Comparison of ENCODE assay signal across 8 cellular contexts in genomic region chr15:75903331-75904240, GRCh38. TPM values are rescaled to one million over a fixed set of nuclear protein-coding genes. Genes with fewer than 3 reads are reported as not detected.
DNase-seq lines count a peak whose midpoint lies in the region; ATAC-seq lines count a peak whose summit lies in the region.

TSS of gene FBXO22 (plus strand) at chr15:75903878. CDS start at chr15:75903964, 86 bp downstream.

- H3K4me1 ChIP-seq in NT2/D1 (ENCODE audit: insufficient read depth, insufficient read length) (peaks cover 4% of the 10 kb centered on the region), mesodermal cell (ENCODE audit: control insufficient read depth, insufficient read depth, low read length, poor library complexity, severe bottlenecking) (peaks cover 30% of the 10 kb centered on the region)

- H3K36me3 ChIP-seq in NT2/D1 (ENCODE audit: insufficient read depth, insufficient read length, low read length) (peaks cover 35% of the 10 kb centered on the region), mesodermal cell (ENCODE audit: control insufficient read depth, insufficient read depth, low read length) (peaks cover 51% of the 10 kb centered on the region)

- ATAC-seq in GM21360 (IDR thresholded peaks at IDR 0.05; ENCODE audit: unreplicated experiment) = peak; percentile 90

- H3K9ac ChIP-seq in NT2/D1 (ENCODE audit: insufficient read length, low read depth) = peak within 1 kb of the TSS; percentile 98

- DNase-seq in COR-L47 (lab: John Stamatoyannopoulos, UW) (peak; percentile 93), HT-29 (ENCODE audit: low spot score) (peak; percentile 97), NT2/D1 (ENCODE audit: low read depth, low spot score) (peak; percentile 90)
- DNase-seq in activated CD8-positive, alpha-beta memory T cell treated with anti-CD3 and anti-CD28 coated beads, Interleukin-2, amount 50 U/mL, for 24 hours (ENCODE audit: extremely low read depth) = peak; percentile 74
- peak; percentile 80 for DNase-seq in stimulated activated CD8-positive, alpha-beta memory T cell treated with anti-CD3 and anti-CD28 coated beads, Interleukin-15, amount 100 ng/mL, for 24 hours (ENCODE audit: low read depth)

- 5 to 6% methylated on average over 50 to 54 of the region's 63 CpGs for WGBS in mesodermal cell (ENCODE audit: insufficient coverage in 2 of 2), 2 experiments

- in situ Hi-C loops in endometrial microvascular endothelial cells (cut with HindIII; ENCODE audit: inconsistent ontology term, low pct_unique_long_range_greater_than_20kb, low sequenced_read_pairs) = no loop called here

- H3K4me3 ChIP-seq in NT2/D1 (ENCODE audit: insufficient read length, low read depth) (peak within 1 kb of the TSS; percentile 95), mesodermal cell (ENCODE audit: extremely low read depth, insufficient read depth, low read length, poor library complexity, severe bottlenecking) (peak within 1 kb of the TSS; percentile 89)

- H3K9me3 ChIP-seq in NT2/D1 (ENCODE audit: insufficient read depth, low read length) = no peaks in the 10 kb centered on the region
- H3K9me3 ChIP-seq in mesodermal cell (ENCODE audit: control insufficient read depth, low read length) = no peaks in the 10 kb centered on the region

- no peaks in the 10 kb centered on the region for H3K27me3 ChIP-seq in NT2/D1 (ENCODE audit: insufficient read depth, insufficient read length)

- H3K27ac ChIP-seq in mesodermal cell (ENCODE audit: low read depth, low read length, severe bottlenecking) = peak within 1 kb of the TSS; percentile 77

RNA-seq across cellular contexts. Expression of gene FBXO22, which starts in this region (rescaled TPM):
- 51.1 and 60.1 TPM in 2 replicates for total RNA-seq in HT-29 (2014; rRNA removed; shearing (Covaris generic))
- 64.9 TPM for total RNA-seq in endometrial microvascular endothelial cells (ENCODE audit: inconsistent ontology term)
- 61.9 TPM for polyA plus RNA-seq in mesodermal cell (2013, experiment 1 of 2)
- polyA plus RNA-seq in mesodermal cell (2013, experiment 2 of 2) = 59.0 TPM

Comparison
In these comparisons a context has a peak if more than half of its experiments do, and no peak if none do; other contexts are left out.
1. Peak in every context shown above with its lines: DNase-seq, ATAC-seq, H3K4me3 ChIP-seq and H3K27ac ChIP-seq.